In the genomic region with DNA sequence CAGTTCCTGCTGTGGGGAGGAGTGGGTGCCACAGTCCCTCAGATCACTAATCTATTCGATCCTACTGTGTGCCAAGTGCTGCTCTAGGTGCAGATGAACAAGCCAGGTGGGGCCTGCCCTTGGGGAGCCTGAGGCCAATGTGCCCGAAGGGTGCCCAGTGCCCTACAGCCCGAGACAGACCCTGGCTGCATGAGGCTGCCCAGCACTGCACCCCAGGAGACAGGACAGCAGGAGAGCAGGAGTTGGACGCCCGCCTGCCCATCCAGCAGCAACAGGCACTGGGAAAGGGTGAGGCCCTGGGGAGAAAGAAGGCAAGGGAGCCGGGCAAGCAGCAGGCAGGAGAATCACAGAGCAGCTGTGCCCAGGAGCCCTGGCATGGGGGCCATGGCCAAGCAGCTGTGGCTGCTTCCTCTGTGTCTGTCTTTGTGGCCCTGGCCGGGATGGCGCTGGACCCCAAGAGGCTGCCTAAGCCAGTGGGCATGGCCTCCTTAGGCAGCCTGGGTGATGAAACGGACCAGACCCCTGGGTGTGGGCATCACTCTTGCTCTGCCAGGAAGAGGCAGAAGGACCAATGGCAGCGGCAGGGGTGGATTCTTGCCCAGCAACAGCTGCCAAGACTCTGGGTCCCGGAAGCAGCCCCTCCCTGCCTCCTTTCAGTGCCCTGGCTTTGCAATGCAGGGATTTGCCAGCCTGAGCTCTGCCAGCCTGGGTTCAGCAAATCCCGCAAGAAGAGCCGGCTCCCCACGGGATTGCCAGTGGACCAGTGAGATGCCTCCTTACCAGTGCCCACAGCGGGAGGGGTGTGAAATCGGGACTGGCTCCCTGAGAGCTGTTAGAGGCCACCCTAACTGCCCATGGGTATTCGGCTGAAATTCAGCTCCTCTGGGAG, we compare ENCODE assay signal across 11 cellular contexts.
DNase-seq lines count a peak whose midpoint lies in the region; ATAC-seq and TF ChIP-seq lines count a peak whose summit lies in the region.
"Had no signal": no experiment of that assay in that cellular context is flagged by ENCODE, and none has a peak within 500 bp of the region (broad histone marks: within the 10 kb centered on the region; RNA-seq: fewer than 3 reads in every experiment).

No MANE protein-coding gene starts in this region.

- H3K79me2 ChIP-seq in GM23248 (ENCODE audit: insufficient read depth) = no peaks in the 10 kb centered on the region

- H3K4me1 ChIP-seq in GM23248 (ENCODE audit: insufficient read depth) = no peaks in the 10 kb centered on the region
- H3K4me1 ChIP-seq: HAP-1 had no signal

- in situ Hi-C loops in GM23248 (cut with MboI) = no loop called here

- no peaks in the 10 kb centered on the region for H3F3A ChIP-seq in GM23248 (ENCODE audit: insufficient read depth)

- H3K27ac Mint-ChIP-seq in osteocyte (ENCODE audit: unreplicated experiment) = no peak overlapping the region

- peaks cover 24% of the 10 kb centered on the region for H3K27me3 ChIP-seq in GM23248 (replicated peaks; ENCODE audit: insufficient read depth)

- no peak overlapping the region for H2AFZ ChIP-seq in GM23248

- TF ChIP-seq CTCF in osteocyte (IDR thresholded peaks at IDR 0.05) = no peak

- H3K4me3 Mint-ChIP-seq in osteocyte (ENCODE audit: unreplicated experiment) = no peak overlapping the region

- H3K9me3 ChIP-seq in GM23248 (ENCODE audit: low read depth) = no peaks in the 10 kb centered on the region
- H3K9me3 ChIP-seq: HAP-1 had no signal

- DNase-seq in GM23248 (peak; percentile 21), SHP77 (lab: John Stamatoyannopoulos, UW) (peak; percentile 55 to 79), Right ventricle myocardium inferior (ENCODE audit: missing footprints) (peak; percentile 82), sciatic nerve (ENCODE audit: low spot score) (peak; percentile 75), NCI-H146 (lab: John Stamatoyannopoulos, UW) (no peak), left lobe of liver (ENCODE audit: low spot score) (no peak), osteocyte (ENCODE audit: extremely low spot score, unreplicated experiment) (no peak)
- DNase-seq: mesendoderm, WERI-Rb-1 had no signal

- peaks cover 3% of the 10 kb centered on the region for H3K4me1 Mint-ChIP-seq in osteocyte (ENCODE audit: unreplicated experiment)

- WGBS in GM23248 (ENCODE audit: low coverage in 1 of 2, low lambda C conversion rate in 2 of 2, missing lambda C conversion rate in 2 of 2), 2 experiments = 29 to 30% methylated on average over 17 of the region's 17 CpGs

- H3K9me2 ChIP-seq in GM23248 (ENCODE audit: insufficient read depth) = no peaks in the 10 kb centered on the region

- no peaks in the 10 kb centered on the region for H3K36me3 ChIP-seq in GM23248 (ENCODE audit: low read depth)
- H3K36me3 ChIP-seq: HAP-1, WERI-Rb-1 had no signal

- H3K9ac ChIP-seq in GM23248 = no peak overlapping the region

- intact Hi-C loops in Right ventricle myocardium inferior (cut with DNase I) (no loop called here), sciatic nerve (cut with DNase I) (loop anchor here (10.0 kb wide), 1 partner anchor 236 kb away; no protein-coding TSS in a partner anchor)

- H3K4me2 ChIP-seq in GM23248 (ENCODE audit: unreplicated experiment) = no peak overlapping the region

- no peaks in the 10 kb centered on the region for H4K20me1 ChIP-seq in GM23248 (ENCODE audit: insufficient read depth)

- no peak overlapping the region for H3K4me3 ChIP-seq in GM23248
- H3K4me3 ChIP-seq: HAP-1 had no signal

- peak; percentile 92 for ATAC-seq in Right ventricle myocardium inferior
- ATAC-seq in sciatic nerve = peak; percentile 83
- ATAC-seq in left lobe of liver = no peak
- no peak for ATAC-seq in HG03280 (IDR thresholded peaks at IDR 0.05; ENCODE audit: unreplicated experiment)

- peaks cover 12% of the 10 kb centered on the region for H3K27me3 Mint-ChIP-seq in osteocyte (ENCODE audit: unreplicated experiment)

- no peaks in the 10 kb centered on the region for H3K9me3 Mint-ChIP-seq in osteocyte (ENCODE audit: unreplicated experiment)

- no peaks in the 10 kb centered on the region for H3K36me3 Mint-ChIP-seq in osteocyte (ENCODE audit: unreplicated experiment)

- H3K27ac ChIP-seq in GM23248 = no peak overlapping the region

Comparison
In these comparisons a context has a peak if more than half of its experiments do, and no peak if none do; other contexts are left out.
1. DNase-seq: peak in GM23248 (single experiment), SHP77 (2 of 2), Right ventricle myocardium inferior (single experiment) and sciatic nerve (single experiment); none in NCI-H146 (single experiment), left lobe of liver (single experiment) and osteocyte (single experiment).
2. ATAC-seq: peak in Right ventricle myocardium inferior (single experiment) and sciatic nerve (single experiment); none in left lobe of liver (single experiment) and HG03280 (single experiment).